Comparison of ENCODE assay signal across 18 cellular contexts in the genomic region with DNA sequence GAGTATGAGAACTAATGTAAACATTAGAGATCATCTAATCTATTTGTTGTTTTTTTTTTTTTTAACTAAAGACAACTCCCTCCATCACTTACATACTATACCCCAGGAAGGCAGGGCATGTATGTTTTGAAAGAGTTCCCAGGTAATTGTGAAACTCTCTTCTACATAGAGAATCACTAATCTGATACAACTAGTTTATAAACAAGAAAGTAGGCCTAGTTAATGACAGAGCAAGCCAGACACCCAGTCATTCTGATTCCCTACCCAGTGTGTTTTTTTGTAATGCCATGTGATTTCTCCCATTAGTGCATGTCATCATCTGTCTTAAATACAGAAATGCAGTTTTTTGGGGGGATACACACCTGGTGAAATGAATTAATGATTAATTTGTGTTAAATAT.
DNase-seq lines count a peak whose midpoint lies in the region; FAIRE-seq and TF ChIP-seq lines count a peak whose summit lies in the region.
"Had no signal": no experiment of that assay in that cellular context is flagged by ENCODE, and none has a peak within 500 bp of the region (broad histone marks: within the 10 kb centered on the region; RNA-seq: fewer than 3 reads in every experiment).

No MANE protein-coding gene starts in this region.

- H3K27me3 Mint-ChIP-seq in activated naive CD4-positive, alpha-beta T cell treated with anti-CD3 and anti-CD28 coated beads, Interleukin-2, amount 50 U/mL, for 24 hours: no peaks in the 10 kb centered on the region
- H3K27me3 Mint-ChIP-seq in activated naive CD4-positive, alpha-beta T cell treated with anti-CD3 and anti-CD28 coated beads, Interleukin-2, amount 10 ng/mL, durations not matched to agents 7 days and 5 days: no peaks in the 10 kb centered on the region
- no peaks in the 10 kb centered on the region for H3K27me3 Mint-ChIP-seq in type B pancreatic cell
- H3K27me3 Mint-ChIP-seq: B cell; CD4-positive, alpha-beta memory T cell had no signal

- no peaks in the 10 kb centered on the region for H3K9me3 Mint-ChIP-seq in activated naive CD4-positive, alpha-beta T cell treated with anti-CD3 and anti-CD28 coated beads, Interleukin-2, amount 50 U/mL, for 24 hours
- no peaks in the 10 kb centered on the region for H3K9me3 Mint-ChIP-seq in activated naive CD4-positive, alpha-beta T cell treated with anti-CD3 and anti-CD28 coated beads, Interleukin-2, amount 10 ng/mL, durations not matched to agents 7 days and 5 days
- no peaks in the 10 kb centered on the region for H3K9me3 Mint-ChIP-seq in type B pancreatic cell
- H3K9me3 Mint-ChIP-seq: CD4-positive, alpha-beta memory T cell had no signal

- H3K4me1 Mint-ChIP-seq in activated naive CD4-positive, alpha-beta T cell treated with anti-CD3 and anti-CD28 coated beads, Interleukin-2, amount 50 U/mL, for 24 hours: peaks cover 56% of the 10 kb centered on the region
- H3K4me1 Mint-ChIP-seq in activated naive CD4-positive, alpha-beta T cell treated with anti-CD3 and anti-CD28 coated beads, Interleukin-2, amount 10 ng/mL, durations not matched to agents 7 days and 5 days: peaks cover 3% of the 10 kb centered on the region
- H3K4me1 Mint-ChIP-seq in type B pancreatic cell (ENCODE audit: unreplicated experiment): no peaks in the 10 kb centered on the region
- H3K4me1 Mint-ChIP-seq: B cell had no signal

- DNase-seq in activated naive CD4-positive, alpha-beta T cell treated with anti-CD3 and anti-CD28 coated beads, Interleukin-2, amount 10 ng/mL, durations not matched to agents 7 days and 5 days: no peak
- DNase-seq in GM19239 (ENCODE audit: insufficient read length, low spot score): no peak
- peak; percentile 27 for DNase-seq in epithelial cell of esophagus (ENCODE audit: low read depth)
- no peak for DNase-seq in AG20443 (ENCODE audit: low spot score)
- DNase-seq in type B pancreatic cell (ENCODE audit: extremely low spot score, unreplicated experiment): no peak
- DNase-seq in NCI-H1436 treated with DMSO at 0.1 percent for 48 hours (lab: John Stamatoyannopoulos, UW): no peak
- DNase-seq: 8988T; ACHN; C1 segment of cervical spinal cord; CD4-positive, alpha-beta memory T cell; COR-L47; DND-41; GDM1 had no signal

- H3K4me3 Mint-ChIP-seq in activated naive CD4-positive, alpha-beta T cell treated with anti-CD3 and anti-CD28 coated beads, Interleukin-2, amount 50 U/mL, for 24 hours: no peak overlapping the region
- H3K4me3 Mint-ChIP-seq in activated naive CD4-positive, alpha-beta T cell treated with anti-CD3 and anti-CD28 coated beads, Interleukin-2, amount 10 ng/mL, durations not matched to agents 7 days and 5 days: no peak overlapping the region
- no peak overlapping the region for H3K4me3 Mint-ChIP-seq in type B pancreatic cell
- H3K4me3 Mint-ChIP-seq: B cell; CD4-positive, alpha-beta memory T cell had no signal

- no peak for TF ChIP-seq CTCF in epithelial cell of esophagus (IDR thresholded peaks at IDR 0.05; ENCODE audit: insufficient read depth, low read depth, low read length, missing control alignments)
- TF ChIP-seq CTCF in type B pancreatic cell (conservative IDR thresholded peaks at IDR 0.05): no peak

- peak overlapping the region; percentile 82 for H3K27ac Mint-ChIP-seq in activated naive CD4-positive, alpha-beta T cell treated with anti-CD3 and anti-CD28 coated beads, Interleukin-2, amount 50 U/mL, for 24 hours
- H3K27ac Mint-ChIP-seq in activated naive CD4-positive, alpha-beta T cell treated with anti-CD3 and anti-CD28 coated beads, Interleukin-2, amount 10 ng/mL, durations not matched to agents 7 days and 5 days: no peak overlapping the region
- H3K27ac Mint-ChIP-seq in type B pancreatic cell: no peak overlapping the region
- H3K27ac Mint-ChIP-seq: B cell had no signal

- peaks cover 28% of the 10 kb centered on the region for H3K36me3 Mint-ChIP-seq in activated naive CD4-positive, alpha-beta T cell treated with anti-CD3 and anti-CD28 coated beads, Interleukin-2, amount 50 U/mL, for 24 hours
- H3K36me3 Mint-ChIP-seq in activated naive CD4-positive, alpha-beta T cell treated with anti-CD3 and anti-CD28 coated beads, Interleukin-2, amount 10 ng/mL, durations not matched to agents 7 days and 5 days: peaks cover 58% of the 10 kb centered on the region
- H3K36me3 Mint-ChIP-seq in type B pancreatic cell: peaks cover 6% of the 10 kb centered on the region

- CTCF ChIA-PET in activated naive CD4-positive, alpha-beta T cell treated with anti-CD3 and anti-CD28 coated beads, Interleukin-2, amount 10 ng/mL, durations not matched to agents 7 days and 5 days (lab: Charles Lee): no interaction called here

- no peak overlapping the region for H3K4me3 ChIP-seq in epithelial cell of esophagus (ENCODE audit: low read length)
- H3K4me3 ChIP-seq: HAP-1 had no signal

- FAIRE-seq in GM19239 (lab: Jason Lieb, UNC): peak; percentile 33
- FAIRE-seq: GM12892, H1 had no signal
